ENCODE assay signal across 22 cellular contexts in genomic region chr5:128135286-128135685, GRCh38.
"Had no signal": no experiment of that assay in that cellular context is flagged by ENCODE, and none has a peak within 500 bp of the region (broad histone marks: within the 10 kb centered on the region; RNA-seq: fewer than 3 reads in every experiment).

No MANE protein-coding gene starts in this region.

- H3K4me3 ChIP-seq: ascending aorta, heart right ventricle, ovary, psoas muscle, right atrium auricular region, tibial artery had no signal

- ATAC-seq: activated CD8-positive, alpha-beta memory T cell treated with anti-CD3 and anti-CD28 coated beads, Interleukin-2, amount 10 ng/mL, durations not matched to agents 7 days and 5 days; activated CD8-positive, alpha-beta T cell treated with anti-CD3 and anti-CD28 coated beads for 36 hours; activated naive CD8-positive, alpha-beta T cell treated with anti-CD3 and anti-CD28 coated beads, Interleukin-2, amount 50 U/mL, for 24 hours; heart right ventricle; left colon; natural killer cell treated with Interleukin-12 subunit alpha and Interleukin-12 subunit beta and Interleukin-15 and Interleukin-18, amount 100 ng/mL, for 72 hours; psoas muscle had no signal

- H3K9me3 ChIP-seq: ascending aorta, heart right ventricle, ovary, psoas muscle, right atrium auricular region, tibial artery had no signal

- H3K4me1 ChIP-seq: ascending aorta, heart right ventricle, psoas muscle, right atrium auricular region, tibial artery had no signal

- H3K27me3 ChIP-seq: ascending aorta, brain microvascular endothelial cell, heart right ventricle, ovary, right atrium auricular region, tibial artery had no signal

- DNase-seq: activated CD4-positive, alpha-beta T cell treated with anti-CD3 and anti-CD28 coated beads, Interleukin-2, amount 10 ng/mL, durations not matched to agents 7 days and 5 days; activated CD4-positive, CD25-positive, alpha-beta regulatory T cell treated with anti-CD3 and anti-CD28 coated beads, Interleukin-2, amount 50 U/mL, for 72 hours; activated CD8-positive, alpha-beta memory T cell treated with anti-CD3 and anti-CD28 coated beads, Interleukin-2, amount 10 ng/mL, durations not matched to agents 7 days and 5 days; activated CD8-positive, alpha-beta T cell treated with anti-CD3 and anti-CD28 coated beads for 36 hours; activated effector memory CD4-positive, alpha-beta T cell treated with anti-CD3 and anti-CD28 coated beads, Interleukin-2, amount 50 U/mL, for 16 hours; activated naive CD4-positive, alpha-beta T cell treated with anti-CD3 and anti-CD28 coated beads, Interleukin-2, amount 50 U/mL, for 16 hours; activated naive CD8-positive, alpha-beta T cell treated with anti-CD3 and anti-CD28 coated beads, Interleukin-2, amount 50 U/mL, for 24 hours; activated T-cell treated with anti-CD3 and anti-CD28 coated beads for 4 hours; brain microvascular endothelial cell; caudate nucleus; effector CD4-positive, alpha-beta T cell; erythroblast; heart right ventricle; left colon; ovary; psoas muscle; stimulated activated CD4-positive, alpha-beta T cell treated with anti-CD3 and anti-CD28 coated beads, Interleukin-12 subunit alpha, Interleukin-12 subunit beta, amount 100 ng/mL, for 4 hours; tibial artery; WERI-Rb-1 had no signal

- H3K36me3 ChIP-seq: brain microvascular endothelial cell, ovary, WERI-Rb-1 had no signal

- H3K27ac ChIP-seq: ascending aorta, brain microvascular endothelial cell, heart right ventricle, ovary, psoas muscle, right atrium auricular region, tibial artery, WERI-Rb-1 had no signal
